ENCODE assay signal across 1 cellular context in the genomic region with DNA sequence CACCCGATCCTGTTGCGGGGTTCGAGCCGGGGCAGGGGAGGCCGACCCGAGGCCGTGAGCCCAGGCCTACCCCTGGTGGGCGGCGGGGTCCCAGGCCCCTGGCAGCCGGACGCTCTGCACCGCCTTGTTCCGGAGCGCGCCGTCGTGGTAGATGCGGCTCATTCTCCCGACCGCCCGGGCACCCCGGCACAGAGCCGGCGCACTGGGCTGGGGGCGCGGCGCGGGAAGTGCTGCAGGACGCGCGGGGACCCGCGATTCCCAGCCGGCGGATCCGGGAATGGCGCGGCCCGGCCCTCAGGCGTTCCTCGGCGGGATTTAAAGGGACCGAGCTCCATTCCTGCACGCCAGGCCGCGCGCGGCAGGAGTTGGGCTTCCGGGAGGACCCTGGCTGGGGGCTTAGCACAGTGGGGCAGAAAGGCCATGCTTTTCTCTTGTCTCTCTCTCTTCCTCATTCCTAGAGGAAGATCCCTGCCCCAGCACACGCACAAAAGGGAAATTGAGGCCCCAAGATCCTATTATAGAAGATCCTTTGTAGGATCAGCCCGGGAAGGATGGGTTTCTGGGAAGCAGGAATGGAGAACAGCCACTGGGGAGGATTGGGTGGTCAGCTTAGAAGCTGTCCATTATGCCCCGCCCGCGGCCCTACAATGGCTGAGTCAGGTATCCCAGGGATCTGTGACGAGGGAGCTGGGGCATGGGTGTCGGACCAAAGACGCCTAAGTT.
A peak's percentile ranks its signal among the peaks of the same experiment; 100 is the strongest.
TF ChIP-seq lines count a peak whose summit lies in the region.

TSS of gene ARPIN (minus strand) at position 279 of the 723 bp plus-strand sequence. CDS start at position 162, 117 bp downstream.

TF ChIP-seq in HepG2, 621 proteins besides CTCF, POLR2A, EP300 and RAD21 (continued from another document and continues in another):
- TF ChIP-seq ZNF142 (CRISPR knock-in tag; IDR thresholded peaks at IDR 0.05) (peak; percentile 63; the same call in 1 of the 2 replicates), ZNF326 (CRISPR knock-in tag; IDR thresholded peaks at IDR 0.05; ENCODE audit: borderline replicate concordance) (no peak), ZNF703 (CRISPR knock-in tag; IDR thresholded peaks at IDR 0.05; ENCODE audit: borderline replicate concordance) (no peak), FOSL1 (CRISPR knock-in tag; IDR thresholded peaks at IDR 0.05; ENCODE audit: borderline replicate concordance) (no peak), SMYD3 (CRISPR knock-in tag; IDR thresholded peaks at IDR 0.05) (no peak), ZFY (CRISPR knock-in tag; IDR thresholded peaks at IDR 0.05) (peak; percentile 89), ZNF772 (CRISPR knock-in tag; IDR thresholded peaks at IDR 0.05) (no peak), TRIM24 (CRISPR knock-in tag; IDR thresholded peaks at IDR 0.05) (no peak), PHF8 (CRISPR knock-in tag; IDR thresholded peaks at IDR 0.05) (peak; percentile 85), ZSCAN12 (CRISPR knock-in tag; IDR thresholded peaks at IDR 0.05) (no peak), RNF219 (CRISPR knock-in tag; IDR thresholded peaks at IDR 0.05) (no peak), ZNF367 (CRISPR knock-in tag; IDR thresholded peaks at IDR 0.05; ENCODE audit: borderline replicate concordance) (no peak), ZMYM4 (CRISPR knock-in tag; IDR thresholded peaks at IDR 0.05) (no peak), ZNF549 (CRISPR knock-in tag; IDR thresholded peaks at IDR 0.05) (no peak), BATF2 (CRISPR knock-in tag; IDR thresholded peaks at IDR 0.05) (no peak), ZNF496 (CRISPR knock-in tag; IDR thresholded peaks at IDR 0.05; ENCODE audit: insufficient replicate concordance) (no peak), ZNF430 (CRISPR knock-in tag; IDR thresholded peaks at IDR 0.05) (0 out of 2 replicates have a peak, but pooled peaks have one; percentile 12), ATF2 (CRISPR knock-in tag; IDR thresholded peaks at IDR 0.05) (no peak), KIAA2018 (CRISPR knock-in tag; IDR thresholded peaks at IDR 0.05; ENCODE audit: borderline replicate concordance) (no peak)
- TF ChIP-seq, protein P1, sequence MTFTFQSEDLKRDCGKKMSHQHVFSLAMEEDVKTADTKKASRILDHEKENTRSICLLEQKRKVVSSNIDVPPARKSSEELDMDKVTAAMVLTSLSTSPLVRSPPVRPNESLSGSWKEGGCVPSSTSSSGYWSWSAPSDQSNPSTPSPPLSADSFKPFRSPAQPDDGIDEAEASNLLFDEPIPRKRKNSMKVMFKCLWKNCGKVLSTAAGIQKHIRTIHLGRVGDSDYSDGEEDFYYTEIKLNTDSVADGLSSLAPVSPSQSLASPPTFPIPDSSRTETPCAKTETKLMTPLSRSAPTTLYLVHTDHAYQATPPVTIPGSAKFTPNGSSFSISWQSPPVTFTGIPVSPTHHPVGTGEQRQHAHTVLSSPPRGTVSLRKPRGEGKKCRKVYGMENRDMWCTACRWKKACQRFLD (CRISPR knock-in tag; IDR thresholded peaks at IDR 0.05; ENCODE audit: borderline replicate concordance) = 0 out of 2 replicates have a peak, but pooled peaks have one; percentile 59
- TF ChIP-seq, protein P2, sequence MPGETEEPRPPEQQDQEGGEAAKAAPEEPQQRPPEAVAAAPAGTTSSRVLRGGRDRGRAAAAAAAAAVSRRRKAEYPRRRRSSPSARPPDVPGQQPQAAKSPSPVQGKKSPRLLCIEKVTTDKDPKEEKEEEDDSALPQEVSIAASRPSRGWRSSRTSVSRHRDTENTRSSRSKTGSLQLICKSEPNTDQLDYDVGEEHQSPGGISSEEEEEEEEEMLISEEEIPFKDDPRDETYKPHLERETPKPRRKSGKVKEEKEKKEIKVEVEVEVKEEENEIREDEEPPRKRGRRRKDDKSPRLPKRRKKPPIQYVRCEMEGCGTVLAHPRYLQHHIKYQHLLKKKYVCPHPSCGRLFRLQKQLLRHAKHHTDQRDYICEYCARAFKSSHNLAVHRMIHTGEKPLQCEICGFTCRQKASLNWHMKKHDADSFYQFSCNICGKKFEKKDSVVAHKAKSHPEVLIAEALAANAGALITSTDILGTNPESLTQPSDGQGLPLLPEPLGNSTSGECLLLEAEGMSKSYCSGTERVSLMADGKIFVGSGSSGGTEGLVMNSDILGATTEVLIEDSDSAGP (CRISPR knock-in tag; IDR thresholded peaks at IDR 0.05; ENCODE audit: borderline replicate concordance) = peak; percentile 100
- TF ChIP-seq, protein P3, sequence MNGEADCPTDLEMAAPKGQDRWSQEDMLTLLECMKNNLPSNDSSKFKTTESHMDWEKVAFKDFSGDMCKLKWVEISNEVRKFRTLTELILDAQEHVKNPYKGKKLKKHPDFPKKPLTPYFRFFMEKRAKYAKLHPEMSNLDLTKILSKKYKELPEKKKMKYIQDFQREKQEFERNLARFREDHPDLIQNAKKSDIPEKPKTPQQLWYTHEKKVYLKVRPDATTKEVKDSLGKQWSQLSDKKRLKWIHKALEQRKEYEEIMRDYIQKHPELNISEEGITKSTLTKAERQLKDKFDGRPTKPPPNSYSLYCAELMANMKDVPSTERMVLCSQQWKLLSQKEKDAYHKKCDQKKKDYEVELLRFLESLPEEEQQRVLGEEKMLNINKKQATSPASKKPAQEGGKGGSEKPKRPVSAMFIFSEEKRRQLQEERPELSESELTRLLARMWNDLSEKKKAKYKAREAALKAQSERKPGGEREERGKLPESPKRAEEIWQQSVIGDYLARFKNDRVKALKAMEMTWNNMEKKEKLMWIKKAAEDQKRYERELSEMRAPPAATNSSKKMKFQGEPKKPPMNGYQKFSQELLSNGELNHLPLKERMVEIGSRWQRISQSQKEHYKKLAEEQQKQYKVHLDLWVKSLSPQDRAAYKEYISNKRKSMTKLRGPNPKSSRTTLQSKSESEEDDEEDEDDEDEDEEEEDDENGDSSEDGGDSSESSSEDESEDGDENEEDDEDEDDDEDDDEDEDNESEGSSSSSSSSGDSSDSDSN (CRISPR knock-in tag; IDR thresholded peaks at IDR 0.05) = peak; percentile 88; the same call in 1 of the 2 replicates
